In genomic region chr10:114605155-114605797, GRCh38 we compare ENCODE assay signal across 1 cellular context.
TF ChIP-seq lines count a peak whose summit lies in the region.

No MANE protein-coding gene starts in this region.

TF ChIP-seq in HepG2, 621 proteins besides CTCF, POLR2A, EP300 and RAD21 (continued from another document):
- peak; percentile 85 for TF ChIP-seq HNF1A (IDR thresholded peaks at IDR 0.05; ENCODE audit: low read depth)
- TF ChIP-seq HNF1A (CRISPR knock-in tag; IDR thresholded peaks at IDR 0.05; ENCODE audit: borderline replicate concordance) = peak; percentile 85
- no peak for TF ChIP-seq ZNF468 (CRISPR knock-in tag; IDR thresholded peaks at IDR 0.05)
